18 cellular contexts compared by ENCODE assay signal in the genomic region with DNA sequence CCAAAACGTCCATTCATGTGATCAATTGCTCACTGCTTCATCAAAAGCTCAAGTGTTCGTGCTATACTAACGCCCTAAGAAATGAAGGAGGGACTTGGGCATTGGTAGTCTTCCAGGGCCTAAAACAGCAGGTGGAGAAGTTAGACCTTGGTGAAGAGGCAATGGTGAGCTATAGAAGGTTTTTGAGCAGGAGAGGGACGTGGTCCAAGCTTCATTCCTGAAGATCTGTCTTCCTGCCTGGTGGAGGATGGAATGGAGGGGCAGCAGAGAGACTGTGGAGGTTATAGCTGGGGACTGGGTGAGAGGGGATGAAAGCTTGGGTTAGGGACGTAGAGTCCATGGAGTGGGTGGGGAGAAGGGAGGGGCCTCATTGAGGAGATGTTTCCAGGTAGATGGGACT.
"Had no signal": no experiment of that assay in that cellular context is flagged by ENCODE, and none has a peak within 500 bp of the region (broad histone marks: within the 10 kb centered on the region; RNA-seq: fewer than 3 reads in every experiment).

No MANE protein-coding gene starts in this region.

- H3K9me3 Mint-ChIP-seq: dendritic cell treated with granulocyte-macrophage colony-stimulating factor and Interleukin-4, amounts not matched to agents 40 ng/mL and 50 ng/mL, for 4 days; effector memory CD8-positive, alpha-beta T cell; naive thymus-derived CD4-positive, alpha-beta T cell had no signal

- H3K4me3 ChIP-seq: esophagus squamous epithelium, heart left ventricle, smooth muscle cell, tibial artery, upper lobe of left lung, uterus had no signal

- H3K9me3 ChIP-seq: esophagus squamous epithelium, heart left ventricle, neutrophil, tibial artery, upper lobe of left lung, uterus had no signal

- DNase-seq: effector memory CD8-positive, alpha-beta T cell; esophagus squamous epithelium; heart left ventricle; hippocampal formation; kidney glomerular epithelial cell; mammary epithelial cell; naive thymus-derived CD4-positive, alpha-beta T cell; right cardiac atrium; stimulated activated CD4-positive, alpha-beta T cell treated with anti-CD3 and anti-CD28 coated beads, Interleukin-2, amount 100 ng/mL, for 48 hours; stimulated activated naive CD4-positive, alpha-beta T cell treated with Interleukin-2 at 50 U/mL for 16 hours; tibial artery; upper lobe of left lung; uterus had no signal

- ATAC-seq: effector memory CD8-positive, alpha-beta T cell; heart left ventricle; naive thymus-derived CD4-positive, alpha-beta T cell; right cardiac atrium had no signal

- H3K4me3 Mint-ChIP-seq: dendritic cell treated with granulocyte-macrophage colony-stimulating factor and Interleukin-4, amounts not matched to agents 40 ng/mL and 50 ng/mL, for 4 days; effector memory CD8-positive, alpha-beta T cell; naive thymus-derived CD4-positive, alpha-beta T cell had no signal

- H3K27ac Mint-ChIP-seq: dendritic cell treated with granulocyte-macrophage colony-stimulating factor and Interleukin-4, amounts not matched to agents 40 ng/mL and 50 ng/mL, for 4 days; naive thymus-derived CD4-positive, alpha-beta T cell had no signal

- FAIRE-seq: colon had no signal

- H3K27ac ChIP-seq: epithelial cell of prostate, neutrophil, tibial artery, upper lobe of left lung had no signal

- H3K4me2 ChIP-seq: smooth muscle cell had no signal

- H3K4me1 ChIP-seq: tibial artery, upper lobe of left lung had no signal
